35 cellular contexts compared by ENCODE assay signal in genomic region chrX:45879512-45879911, GRCh38.
"Had no signal": no experiment of that assay in that cellular context is flagged by ENCODE, and none has a peak within 500 bp of the region (broad histone marks: within the 10 kb centered on the region; RNA-seq: fewer than 3 reads in every experiment).

No MANE protein-coding gene starts in this region.

- H3K9ac ChIP-seq: KMS-11 had no signal

- H3K27me3 ChIP-seq: MG63 had no signal

- H3K27ac ChIP-seq: KMS-11 had no signal

- H3K4me3 ChIP-seq: MG63 had no signal

- DNase-seq: Karpas-422, Kasumi-1, MG63, MM.1S, MV-4-11, NCI-H1048, NCI-H1092, NCI-H1092 treated with DMSO at 0.1 percent for 48 hours, NCI-H1105, NCI-H1105 treated with DMSO at 0.1 percent for 48 hours, NCI-H1417, NCI-H1417 treated with DMSO at 0.1 percent for 48 hours, NCI-H1436, NCI-H1436 treated with DMSO at 0.1 percent for 48 hours, NCI-H146, NCI-H1694, NCI-H1694 treated with DMSO at 0.1 percent for 48 hours, NCI-H187, NCI-H187 treated with DMSO at 0.1 percent for 48 hours, NCI-H1930, NCI-H2029, NCI-H2029 treated with DMSO at 0.1 percent for 48 hours, NCI-H2081, NCI-H2081 treated with DMSO at 0.1 percent for 48 hours, NCI-H2107, NCI-H2171, NCI-H2171 treated with DMSO at 0.1 percent for 48 hours, NCI-H2227 treated with DMSO at 0.1 percent for 48 hours, NCI-H226, NCI-H345, NCI-H446, NCI-H446 treated with DMSO at 0.1 percent for 48 hours, NCI-H510A, NCI-H510A treated with DMSO at 0.1 percent for 48 hours had no signal

- H3K9me3 ChIP-seq: MG63 had no signal

- H3K36me3 ChIP-seq: MG63 had no signal
